ENCODE assay signal across 8 cellular contexts in the genomic region with DNA sequence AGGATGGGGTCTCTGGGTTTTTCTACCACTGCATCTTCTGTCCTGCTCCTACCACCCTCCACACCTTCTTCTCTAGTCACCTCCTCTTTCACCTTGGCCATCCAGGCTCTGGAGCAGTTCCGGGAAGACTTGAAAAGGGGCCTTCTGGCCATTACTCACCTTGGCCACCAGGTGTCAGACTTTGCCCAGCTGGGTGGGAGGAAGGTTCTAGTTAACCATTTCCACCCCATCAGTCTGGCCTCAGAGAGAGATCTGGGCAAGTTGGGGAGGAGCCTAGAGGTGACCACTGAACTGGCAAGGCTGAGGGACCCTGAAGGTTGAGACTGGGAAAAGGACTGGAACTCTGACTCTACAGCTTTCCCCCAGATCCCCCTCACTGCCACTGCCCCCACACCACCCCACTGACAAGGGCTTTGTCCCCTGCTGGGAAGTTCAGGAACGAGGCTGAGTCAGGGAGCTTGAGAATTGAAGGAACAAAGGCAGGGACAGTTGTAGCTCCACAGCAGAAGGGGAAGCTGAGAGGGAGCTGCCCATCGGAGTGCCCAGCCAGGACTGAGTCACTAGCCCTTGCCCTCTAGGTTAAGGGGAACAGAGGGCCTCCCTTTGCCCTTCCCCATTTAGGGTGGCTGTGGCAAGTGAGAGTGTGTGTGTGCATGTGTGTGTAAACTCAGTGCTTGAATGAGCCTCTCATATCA. TPM values are rescaled to one million over a fixed set of nuclear protein-coding genes. Genes with fewer than 3 reads are reported as not detected.
DNase-seq lines count a peak whose midpoint lies in the region; ATAC-seq, FAIRE-seq and TF ChIP-seq lines count a peak whose summit lies in the region.

No MANE protein-coding gene starts in this region.

- peak overlapping the region; percentile 75 for H3K27ac Mint-ChIP-seq in activated CD4-positive, alpha-beta memory T cell treated with anti-CD3 and anti-CD28 coated beads for 36 hours

- CTCF ChIA-PET in BJ (lab: Yijun Ruan, JAX): interaction anchor here (0.7 to 20.3 kb wide), 8 partner anchors 9 to 144 kb away, joined by 3 to 892 read pairs (median 4); a partner anchor contains a TSS
- CTCF ChIA-PET in activated CD4-positive, alpha-beta memory T cell treated with anti-CD3 and anti-CD28 coated beads for 36 hours (lab: Charles Lee): interaction anchor here (0.7 to 16.1 kb wide), 22 partner anchors 8 to 642 kb away, joined by 3 to 995 read pairs (median 4); a partner anchor contains a TSS

- FAIRE-seq in H54 (lab: Jason Lieb, UNC): peak; percentile 23

- H3K4me1 Mint-ChIP-seq in activated CD4-positive, alpha-beta memory T cell treated with anti-CD3 and anti-CD28 coated beads for 36 hours (ENCODE audit: low read depth): peaks cover 30% of the 10 kb centered on the region

- POLR2A ChIA-PET in BJ (lab: Charles Lee): interaction anchor here (0.6 to 1.0 kb wide), 2 partner anchors 12 to 40 kb away, joined by 3 read pairs; no protein-coding TSS in a partner anchor
- POLR2A ChIA-PET in activated CD4-positive, alpha-beta memory T cell treated with anti-CD3 and anti-CD28 coated beads for 36 hours (lab: Charles Lee): interaction anchor here (1.0 to 3.5 kb wide), 3 partner anchors 15 to 83 kb away, joined by 3 to 12 read pairs (median 4); no protein-coding TSS in a partner anchor

- H3K36me3 ChIP-seq in BJ (ENCODE audit: control insufficient read depth, insufficient read depth, low read length): no peaks in the 10 kb centered on the region
- H3K36me3 ChIP-seq in effector memory CD4-positive, alpha-beta T cell (ENCODE audit: control insufficient read depth, insufficient read depth, low read length): no peaks in the 10 kb centered on the region
- no peaks in the 10 kb centered on the region for H3K36me3 ChIP-seq in mesodermal cell (ENCODE audit: control insufficient read depth, insufficient read depth, low read length)

- H3K4me3 ChIP-seq in BJ (ENCODE audit: low read depth, low read length) (no peak overlapping the region), mesodermal cell (ENCODE audit: extremely low read depth, insufficient read depth, low read length, poor library complexity, severe bottlenecking) (no peak overlapping the region)
- no peak overlapping the region for H3K4me3 ChIP-seq in effector memory CD4-positive, alpha-beta T cell (ENCODE audit: insufficient read depth, low read depth, low read length, poor library complexity, severe bottlenecking)

- H3K9me3 ChIP-seq in effector memory CD4-positive, alpha-beta T cell (ENCODE audit: control insufficient read depth, low read length): no peaks in the 10 kb centered on the region
- H3K9me3 ChIP-seq in mesodermal cell (ENCODE audit: control insufficient read depth, low read length): no peaks in the 10 kb centered on the region

- peak; percentile 95 for TF ChIP-seq CTCF in BJ (IDR thresholded peaks at IDR 0.05; ENCODE audit: insufficient read depth, low read depth, low read length)

- no peaks in the 10 kb centered on the region for H3K36me3 Mint-ChIP-seq in activated CD4-positive, alpha-beta memory T cell treated with anti-CD3 and anti-CD28 coated beads for 36 hours

- no peak for ATAC-seq in HG03108 (IDR thresholded peaks at IDR 0.05; ENCODE audit: unreplicated experiment)

- H3K27me3 Mint-ChIP-seq in activated CD4-positive, alpha-beta memory T cell treated with anti-CD3 and anti-CD28 coated beads for 36 hours: no peaks in the 10 kb centered on the region

- H3K4me1 ChIP-seq in effector memory CD4-positive, alpha-beta T cell (ENCODE audit: control insufficient read depth, insufficient read depth, low read length, poor library complexity, severe bottlenecking): peaks cover 36% of the 10 kb centered on the region
- H3K4me1 ChIP-seq in mesodermal cell (ENCODE audit: control insufficient read depth, insufficient read depth, low read length, poor library complexity, severe bottlenecking): peaks cover 40% of the 10 kb centered on the region

- H3K4me3 Mint-ChIP-seq in activated CD4-positive, alpha-beta memory T cell treated with anti-CD3 and anti-CD28 coated beads for 36 hours: peak overlapping the region; percentile 37

- intact Hi-C loops in activated CD4-positive, alpha-beta memory T cell treated with anti-CD3 and anti-CD28 coated beads for 36 hours (cut with micrococcal nuclease): loop anchor here (1.0 to 10.0 kb wide), 3 partner anchors 16 to 402 kb away; a partner anchor contains a TSS

- no peaks in the 10 kb centered on the region for H3K27me3 ChIP-seq in BJ (ENCODE audit: control insufficient read depth, insufficient read depth, low read length)
- no peaks in the 10 kb centered on the region for H3K27me3 ChIP-seq in effector memory CD4-positive, alpha-beta T cell (replicated peaks; ENCODE audit: control insufficient read depth, insufficient read depth, low read length, poor library complexity, severe bottlenecking)

- H3K9me3 Mint-ChIP-seq in activated CD4-positive, alpha-beta memory T cell treated with anti-CD3 and anti-CD28 coated beads for 36 hours: no peaks in the 10 kb centered on the region

- TF ChIP-seq POLR2A in H54 (IDR thresholded peaks at IDR 0.05; ENCODE audit: low read depth, low read length): no peak

- no peak for DNase-seq in BJ (ENCODE audit: low read depth)
- DNase-seq in H54 (ENCODE audit: insufficient read length, low spot score): peak; percentile 62
- DNase-seq in NCI-H748 (lab: John Stamatoyannopoulos, UW; ENCODE audit: unreplicated experiment): peak; percentile 65
- DNase-seq in activated CD4-positive, alpha-beta memory T cell treated with anti-CD3 and anti-CD28 coated beads for 36 hours: peak; percentile 80
- DNase-seq in effector memory CD4-positive, alpha-beta T cell: peak; percentile 41 to 57 (median 47)
- peak; percentile 29 to 44 for DNase-seq in stimulated activated CD8-positive, alpha-beta memory T cell treated with anti-CD3 and anti-CD28 coated beads, Interleukin-7, amount 100 ng/mL, for 1 hour (ENCODE audit: low read depth in 2 of 2)

- H3K27ac ChIP-seq in effector memory CD4-positive, alpha-beta T cell (ENCODE audit: insufficient read depth, low read length, poor library complexity, severe bottlenecking): no peak overlapping the region
- H3K27ac ChIP-seq in mesodermal cell (ENCODE audit: low read depth, low read length, severe bottlenecking): peak overlapping the region; percentile 4

- WGBS in mesodermal cell (ENCODE audit: insufficient coverage in 2 of 2), 2 experiments: 19 to 44% methylated on average over 2 of the region's 3 CpGs

RNA-seq across cellular contexts. Expression of a gene that starts 3.7 kb away (rescaled TPM):
- polyA plus RNA-seq in BJ (2011; rRNA removed): 95.6 and 119 TPM in 2 replicates
- 14.4 and 21.1 TPM in 2 replicates for polyA minus RNA-seq in BJ (2011; rRNA and poly(A)+ RNA removed)
- total RNA-seq in activated CD4-positive, alpha-beta memory T cell treated with anti-CD3 and anti-CD28 coated beads for 36 hours: 10 to 100 TPM; 62.0 to 67.4 TPM
- 67.2 TPM for polyA plus RNA-seq in mesodermal cell (2013, experiment 1 of 2)
- polyA plus RNA-seq in mesodermal cell (2013, experiment 2 of 2): 56.7 TPM

RNA-seq across cellular contexts. Expression of a gene that starts 16.4 kb away (rescaled TPM):
- 13.9 and 21.3 TPM in 2 replicates for polyA plus RNA-seq in BJ (2011; rRNA removed)
- 9.8 and 11.6 TPM in 2 replicates for polyA minus RNA-seq in BJ (2011; rRNA and poly(A)+ RNA removed)
- total RNA-seq in activated CD4-positive, alpha-beta memory T cell treated with anti-CD3 and anti-CD28 coated beads for 36 hours: under 1 TPM; 0.39 to 0.45 TPM
- polyA plus RNA-seq in mesodermal cell (2013, experiment 1 of 2): 5.1 TPM
- 4.8 TPM for polyA plus RNA-seq in mesodermal cell (2013, experiment 2 of 2)

RNA-seq across cellular contexts. Expression of a gene that starts 34.8 kb away (rescaled TPM):
- 5.9 and 10.7 TPM in 2 replicates for polyA plus RNA-seq in BJ (2011; rRNA removed)
- polyA minus RNA-seq in BJ (2011; rRNA and poly(A)+ RNA removed): 1.9 and 2.5 TPM in 2 replicates
- 10 to 100 TPM; 31.0 to 39.1 TPM for total RNA-seq in activated CD4-positive, alpha-beta memory T cell treated with anti-CD3 and anti-CD28 coated beads for 36 hours
- 18.3 TPM for polyA plus RNA-seq in mesodermal cell (2013, experiment 1 of 2)
- 17.7 TPM for polyA plus RNA-seq in mesodermal cell (2013, experiment 2 of 2)

RNA-seq across cellular contexts. Expression of a gene that starts 44.6 kb away (rescaled TPM):
- 146 and 233 TPM in 2 replicates for polyA plus RNA-seq in BJ (2011; rRNA removed)
- polyA minus RNA-seq in BJ (2011; rRNA and poly(A)+ RNA removed): 104 and 141 TPM in 2 replicates
- 100 to 1,000 TPM; 261 to 267 TPM for total RNA-seq in activated CD4-positive, alpha-beta memory T cell treated with anti-CD3 and anti-CD28 coated beads for 36 hours
- 238 TPM for polyA plus RNA-seq in mesodermal cell (2013, experiment 1 of 2)
- 192 TPM for polyA plus RNA-seq in mesodermal cell (2013, experiment 2 of 2)

RNA-seq across cellular contexts. Expression of a gene that starts 46.9 kb away (rescaled TPM):
- polyA plus RNA-seq in BJ (2011; rRNA removed): not detected in 2 replicates
- polyA minus RNA-seq in BJ (2011; rRNA and poly(A)+ RNA removed): not detected in 2 replicates
- total RNA-seq in activated CD4-positive, alpha-beta memory T cell treated with anti-CD3 and anti-CD28 coated beads for 36 hours: 100 to 1,000 TPM; 123 to 126 TPM
- 1.8 TPM for polyA plus RNA-seq in mesodermal cell (2013, experiment 1 of 2)
- polyA plus RNA-seq in mesodermal cell (2013, experiment 2 of 2): 0.91 TPM
